ENCODE assay signal across 37 cellular contexts in genomic region chr1:25999419-25999818, GRCh38. TPM values are rescaled to one million over a fixed set of nuclear protein-coding genes. Genes with fewer than 3 reads are reported as not detected.
DNase-seq lines count a peak whose midpoint lies in the region; ATAC-seq and TF ChIP-seq lines count a peak whose summit lies in the region.
"Had no signal": no experiment of that assay in that cellular context is flagged by ENCODE, and none has a peak within 500 bp of the region (broad histone marks: within the 10 kb centered on the region; RNA-seq: fewer than 3 reads in every experiment).

No MANE protein-coding gene starts in this region.

- dilution Hi-C loops in IMR-90 (cut with HindIII; ENCODE audit: low sequenced_read_pairs, unreplicated experiment), result no loop called here

- no TSS peak for BruUV-seq in IMR-90 (replicated peaks; lab: Mats Ljungman, UMichigan)

- POLR2A ChIA-PET in IMR-90 (lab: Charles Lee; ENCODE audit: unreplicated experiment), result interaction anchor here (0.5 kb wide), 1 partner anchor 85 kb away, joined by 4 read pairs; no protein-coding TSS in a partner anchor
- POLR2A ChIA-PET in CD4-positive, alpha-beta memory T cell (lab: Charles Lee; ENCODE audit: partially characterized antibody), result interaction anchor here (1.0 to 4.4 kb wide), 3 partner anchors 9 to 103 kb away, joined by 3 to 73 read pairs (median 17); partner anchors contain the start of gene STMN1

- no peak for DNase-seq in DND-41
- no peak for DNase-seq in IMR-90
- no peak for DNase-seq in endodermal cell
- no peak for DNase-seq in osteocyte (ENCODE audit: extremely low spot score, unreplicated experiment)
- no peak for DNase-seq in CD4-positive, alpha-beta memory T cell
- DNase-seq in thyroid gland, result no peak
- no peak for DNase-seq in right atrium auricular region (ENCODE audit: low spot score)
- DNase-seq: activated B cell treated with CpG ODN at 0.5 μM for 24 hours; activated CD4-positive, alpha-beta T cell treated with anti-CD3 and anti-CD28 coated beads, Interleukin-2, amount 10 ng/mL, durations not matched to agents 7 days and 5 days; activated CD8-positive, alpha-beta memory T cell treated with anti-CD3 and anti-CD28 coated beads, Interleukin-2, amount 10 ng/mL, durations not matched to agents 7 days and 5 days; activated gamma-delta T cell treated with Interleukin-2 at 50 U/mL for 16 hours; activated T-cell treated with anti-CD3 and anti-CD28 coated beads, Interleukin-2, amount 50 U/mL, for 48 hours; central memory CD4-positive, alpha-beta T cell; DMS153; effector memory CD8-positive, alpha-beta T cell; erythroblast; head of caudate nucleus; islet precursor cell; KBM-7; left ventricle myocardium inferior; MG63; midbrain; naive thymus-derived CD8-positive, alpha-beta T cell; NCI-H1105; NCI-H187; NCI-H446 treated with DMSO at 0.1 percent for 48 hours; NCI-H774; ovary; spleen; stimulated activated CD4-positive, alpha-beta T cell treated with anti-CD3 and anti-CD28 coated beads, Interleukin-2, amount 100 ng/mL, for 24 hours; stimulated activated naive CD8-positive, alpha-beta T cell treated with anti-CD3 and anti-CD28 coated beads, Interleukin-15, Interleukin-2, amounts not matched to agents 100 U/mL and 50 U/mL, for 24 hours had no signal

- TF ChIP-seq POLR2A in IMR-90 (IDR thresholded peaks at IDR 0.05; ENCODE audit: low read depth, low read length) (no peak), thyroid gland (IDR thresholded peaks at IDR 0.05) (no peak)

- H3K36me3 ChIP-seq in DND-41 (ENCODE audit: insufficient read depth, low read length) (no peaks in the 10 kb centered on the region), IMR-90 (ENCODE audit: control insufficient read depth, insufficient read depth, low read length) (no peaks in the 10 kb centered on the region), endodermal cell (ENCODE audit: control insufficient read depth, insufficient read depth, low read length) (no peaks in the 10 kb centered on the region), thyroid gland (no peaks in the 10 kb centered on the region), right atrium auricular region (no peaks in the 10 kb centered on the region)
- no peaks in the 10 kb centered on the region for H3K36me3 ChIP-seq in CD4-positive, alpha-beta memory T cell (ENCODE audit: insufficient read depth, low read length)
- H3K36me3 ChIP-seq: BLaER1, left ventricle myocardium inferior, MG63, ovary, spleen, thoracic aorta, vagina had no signal

- in situ Hi-C loops in IMR-90 (cut with MboI; ENCODE audit: low sequenced_read_pairs), result loop anchor here (5.0 to 10.0 kb wide), 2 partner anchors 102 to 175 kb away; no protein-coding TSS in a partner anchor

- H3K4me3 ChIP-seq in DND-41 (ENCODE audit: low read depth in 1 of 2, low read length in 2 of 2) (no peak overlapping the region), IMR-90 (ENCODE audit: insufficient read depth, low read depth, low read length) (no peak overlapping the region), endodermal cell (ENCODE audit: low read length) (no peak overlapping the region), thyroid gland (replicated peaks in 1 of 3) (no peak overlapping the region), right atrium auricular region (no peak overlapping the region)
- H3K4me3 ChIP-seq in CD4-positive, alpha-beta memory T cell (ENCODE audit: low read length in 2 of 2), result no peak overlapping the region
- H3K4me3 ChIP-seq: BLaER1, MG63, ovary, spleen had no signal

- H2BK15ac ChIP-seq in IMR-90 (ENCODE audit: low read depth, low read length), result no peak overlapping the region

- ATAC-seq in DND-41 (ENCODE audit: insufficient read depth, low read depth) (no peak), IMR-90 (ENCODE audit: low read depth) (no peak)
- ATAC-seq: activated CD8-positive, alpha-beta memory T cell treated with anti-CD3 and anti-CD28 coated beads, Interleukin-2, amount 10 ng/mL, durations not matched to agents 7 days and 5 days; effector memory CD8-positive, alpha-beta T cell; naive thymus-derived CD8-positive, alpha-beta T cell; stimulated activated naive CD8-positive, alpha-beta T cell treated with anti-CD3 and anti-CD28 coated beads, Interleukin-15, Interleukin-2, amounts not matched to agents 100 U/mL and 50 U/mL, for 24 hours had no signal

- no peak overlapping the region for H2BK20ac ChIP-seq in IMR-90 (ENCODE audit: low read depth, low read length)

- H3K4me1 Mint-ChIP-seq in endodermal cell, result peaks cover 22% of the 10 kb centered on the region
- peaks cover 16% of the 10 kb centered on the region for H3K4me1 Mint-ChIP-seq in osteocyte (ENCODE audit: unreplicated experiment)
- H3K4me1 Mint-ChIP-seq in CD4-positive, alpha-beta memory T cell, result peaks cover 17 to 31% (median 21%) of the 10 kb centered on the region in 4 donors

- no peak overlapping the region for H2BK5ac ChIP-seq in IMR-90 (ENCODE audit: low read depth, low read length, poor library complexity, severe bottlenecking)

- no peak overlapping the region for H3K56ac ChIP-seq in IMR-90 (ENCODE audit: extremely low read depth, insufficient read depth, low read length)

- H3K27me3 Mint-ChIP-seq in endodermal cell (ENCODE audit: insufficient read depth) (peaks cover 5% of the 10 kb centered on the region), osteocyte (ENCODE audit: unreplicated experiment) (peaks cover 3% of the 10 kb centered on the region)
- H3K27me3 Mint-ChIP-seq in CD4-positive, alpha-beta memory T cell, result peaks cover 0 to 3% of the 10 kb centered on the region in 2 donors
- H3K27me3 Mint-ChIP-seq: activated B cell treated with CpG ODN at 0.5 μM for 24 hours had no signal

- no peaks in the 10 kb centered on the region for H3K9me3 Mint-ChIP-seq in endodermal cell
- no peaks in the 10 kb centered on the region for H3K9me3 Mint-ChIP-seq in osteocyte (ENCODE audit: unreplicated experiment)
- peaks cover 0 to 2% (median 0%) of the 10 kb centered on the region in 8 donors for H3K9me3 Mint-ChIP-seq in CD4-positive, alpha-beta memory T cell
- H3K9me3 Mint-ChIP-seq: activated B cell treated with CpG ODN at 0.5 μM for 24 hours; activated CD4-positive, alpha-beta T cell treated with anti-CD3 and anti-CD28 coated beads, Interleukin-2, amount 10 ng/mL, durations not matched to agents 7 days and 5 days; effector memory CD8-positive, alpha-beta T cell; naive thymus-derived CD8-positive, alpha-beta T cell had no signal

- peaks cover 32% of the 10 kb centered on the region for H3K79me2 ChIP-seq in DND-41 (ENCODE audit: insufficient read depth, low read length)

- H3K4me1 ChIP-seq in DND-41 (ENCODE audit: insufficient read depth, low read length) (peaks cover 40% of the 10 kb centered on the region), IMR-90 (ENCODE audit: control insufficient read depth, insufficient read depth, low read length) (peaks cover 4% of the 10 kb centered on the region), endodermal cell (ENCODE audit: control insufficient read depth, insufficient read depth, low read length) (peaks cover 5% of the 10 kb centered on the region), thyroid gland (peaks cover 9 to 23% of the 10 kb centered on the region in 2 donors), right atrium auricular region (peaks cover 0 to 21% of the 10 kb centered on the region in 2 donors)
- peaks cover 20% of the 10 kb centered on the region for H3K4me1 ChIP-seq in CD4-positive, alpha-beta memory T cell (ENCODE audit: insufficient read depth, low read length)

- H3K27me3 ChIP-seq in DND-41 (ENCODE audit: insufficient read depth, low read length, poor library complexity) (no peaks in the 10 kb centered on the region), IMR-90 (ENCODE audit: control insufficient read depth, insufficient read depth, low read length) (peaks cover 5% of the 10 kb centered on the region), endodermal cell (ENCODE audit: control insufficient read depth, insufficient read depth, low read length, poor library complexity, severe bottlenecking) (no peaks in the 10 kb centered on the region), thyroid gland (no peaks in the 10 kb centered on the region), right atrium auricular region (no peaks in the 10 kb centered on the region)
- H3K27me3 ChIP-seq in CD4-positive, alpha-beta memory T cell (ENCODE audit: insufficient read depth, low read length), result no peaks in the 10 kb centered on the region
- H3K27me3 ChIP-seq: BLaER1, MG63, ovary, spleen, vagina had no signal

- no peak overlapping the region for H3K18ac ChIP-seq in IMR-90 (ENCODE audit: low read depth, low read length)

- H4K91ac ChIP-seq in IMR-90 (ENCODE audit: insufficient read depth, low read depth, low read length), result no peak overlapping the region

- no peaks in the 10 kb centered on the region for H3K9me3 ChIP-seq in DND-41 (ENCODE audit: insufficient read depth, low read length, severe bottlenecking)
- H3K9me3 ChIP-seq in IMR-90 (ENCODE audit: control insufficient read depth, insufficient read depth, low read length), result no peaks in the 10 kb centered on the region
- H3K9me3 ChIP-seq in endodermal cell (ENCODE audit: control insufficient read depth, low read length), result no peaks in the 10 kb centered on the region
- no peaks in the 10 kb centered on the region for H3K9me3 ChIP-seq in CD4-positive, alpha-beta memory T cell (ENCODE audit: control insufficient read depth in 1 of 2, low read length in 2 of 2)
- no peaks in the 10 kb centered on the region for H3K9me3 ChIP-seq in thyroid gland
- no peaks in the 10 kb centered on the region for H3K9me3 ChIP-seq in right atrium auricular region
- H3K9me3 ChIP-seq: BLaER1, left ventricle myocardium inferior, MG63, ovary, spleen, thoracic aorta, vagina had no signal

- H2AK5ac ChIP-seq in IMR-90 (ENCODE audit: low read depth, low read length), result no peak overlapping the region

- TF ChIP-seq RAD21 in IMR-90 (IDR thresholded peaks at IDR 0.05; ENCODE audit: low read length), result no peak

- no peak overlapping the region for H3K23ac ChIP-seq in IMR-90 (ENCODE audit: low read depth, low read length)

- no peak overlapping the region for H2BK120ac ChIP-seq in IMR-90 (ENCODE audit: low read depth, low read length)

- H3K4ac ChIP-seq in IMR-90 (ENCODE audit: low read depth, low read length), result no peak overlapping the region

- CTCF ChIA-PET in IMR-90 (lab: Yijun Ruan, JAX), result interaction anchor here (4.5 kb wide), 1 partner anchor 104 kb away, joined by 26 read pairs; no protein-coding TSS in a partner anchor
- CTCF ChIA-PET in CD4-positive, alpha-beta memory T cell (lab: Charles Lee; ENCODE audit: partially characterized antibody), result interaction anchor here (0.8 to 12.9 kb wide), 6 partner anchors 28 to 125 kb away, joined by 3 to 583 read pairs (median 3); no protein-coding TSS in a partner anchor

- H3K36me3 Mint-ChIP-seq in endodermal cell (ENCODE audit: low read depth) (no peaks in the 10 kb centered on the region), osteocyte (ENCODE audit: unreplicated experiment) (no peaks in the 10 kb centered on the region)
- peaks cover 0 to 4% of the 10 kb centered on the region in 2 donors for H3K36me3 Mint-ChIP-seq in CD4-positive, alpha-beta memory T cell
- H3K36me3 Mint-ChIP-seq: activated CD8-positive, alpha-beta memory T cell treated with anti-CD3 and anti-CD28 coated beads, Interleukin-2, amount 10 ng/mL, durations not matched to agents 7 days and 5 days; naive thymus-derived CD8-positive, alpha-beta T cell had no signal

- peak overlapping the region; percentile 76 to 93; a peak in 2 of 4 replicates for H4K8ac ChIP-seq in IMR-90 (ENCODE audit: low read depth in 2 of 2, low read length in 2 of 2)

- peak overlapping the region; percentile 53 for H3K27ac Mint-ChIP-seq in endodermal cell
- H3K27ac Mint-ChIP-seq in osteocyte (ENCODE audit: unreplicated experiment), result peak overlapping the region; percentile 38
- H3K27ac Mint-ChIP-seq in CD4-positive, alpha-beta memory T cell, result peak overlapping the region in 1 of 7 donors; percentile 98
- H3K27ac Mint-ChIP-seq: activated B cell treated with CpG ODN at 0.5 μM for 24 hours; activated CD4-positive, alpha-beta T cell treated with anti-CD3 and anti-CD28 coated beads, Interleukin-2, amount 10 ng/mL, durations not matched to agents 7 days and 5 days; activated CD8-positive, alpha-beta memory T cell treated with anti-CD3 and anti-CD28 coated beads, Interleukin-2, amount 10 ng/mL, durations not matched to agents 7 days and 5 days; effector memory CD8-positive, alpha-beta T cell had no signal

- H3K79me1 ChIP-seq in IMR-90 (ENCODE audit: low read depth in 1 of 2, low read length in 2 of 2), result peaks cover 0 to 9% of the 10 kb centered on the region in 2 experiments; a peak in 2 of 4 replicates

- intact Hi-C loops in IMR-90 (cut with micrococcal nuclease) (no loop called here), thyroid gland (cut with DNase I) (loop anchor here (5.0 kb wide), 1 partner anchor 92 kb away; the partner anchor contains the start of gene STMN1)
- intact Hi-C loops in CD4-positive, alpha-beta memory T cell (cut with micrococcal nuclease), result loop anchor here (2.0 to 5.0 kb wide), 2 partner anchors 35 to 382 kb away; partner anchors contain the start of gene MAN1C1

- 96% methylated on average over 6 of the region's 7 CpGs; no CpG with 5 or more reads in 1 of the 2 experiments for WGBS in IMR-90 (ENCODE audit: extremely low coverage in 2 of 2, insufficient read length in 1 of 2), 2 experiments
- 90 to 95% methylated on average over 6 to 7 of the region's 7 CpGs for WGBS in endodermal cell (ENCODE audit: insufficient coverage in 1 of 2, insufficient read length in 1 of 2), 2 experiments
- WGBS in thyroid gland, 2 donors, result 87 to 90% methylated on average over 7 of the region's 7 CpGs

- H3K4me3 Mint-ChIP-seq in endodermal cell (no peak overlapping the region), osteocyte (ENCODE audit: unreplicated experiment) (no peak overlapping the region)
- no peak overlapping the region for H3K4me3 Mint-ChIP-seq in CD4-positive, alpha-beta memory T cell
- H3K4me3 Mint-ChIP-seq: activated B cell treated with CpG ODN at 0.5 μM for 24 hours; activated CD4-positive, alpha-beta T cell treated with anti-CD3 and anti-CD28 coated beads, Interleukin-2, amount 10 ng/mL, durations not matched to agents 7 days and 5 days; activated CD8-positive, alpha-beta memory T cell treated with anti-CD3 and anti-CD28 coated beads, Interleukin-2, amount 10 ng/mL, durations not matched to agents 7 days and 5 days; effector memory CD8-positive, alpha-beta T cell had no signal

- no peak overlapping the region for H3K27ac ChIP-seq in DND-41 (ENCODE audit: low read length)
- no peak overlapping the region for H3K27ac ChIP-seq in IMR-90 (ENCODE audit: insufficient read depth, low read length)
- H3K27ac ChIP-seq in endodermal cell (ENCODE audit: low read depth, low read length), result no peak overlapping the region
- H3K27ac ChIP-seq in CD4-positive, alpha-beta memory T cell (ENCODE audit: low read depth, low read length), result no peak overlapping the region
- no peak overlapping the region for H3K27ac ChIP-seq in thyroid gland
- H3K27ac ChIP-seq in right atrium auricular region, result no peak overlapping the region
- H3K27ac ChIP-seq: left ventricle myocardium inferior, ovary, thoracic aorta had no signal

- no peak overlapping the region for H4K5ac ChIP-seq in IMR-90 (ENCODE audit: low read depth, low read length)

- peak overlapping the region; percentile 46 for H2AFZ ChIP-seq in DND-41 (ENCODE audit: low read depth, low read length)
- H2AFZ ChIP-seq in IMR-90 (replicated peaks; ENCODE audit: low read length, poor library complexity), result peak overlapping the region; percentile 15

- H3K4me2 ChIP-seq in DND-41 (ENCODE audit: insufficient read depth, low read length), result no peak overlapping the region
- no peak overlapping the region for H3K4me2 ChIP-seq in IMR-90 (ENCODE audit: low read depth, low read length)

- H3K9ac ChIP-seq in DND-41 (ENCODE audit: low read depth, low read length) (no peak overlapping the region), IMR-90 (ENCODE audit: low read depth, low read length) (no peak overlapping the region), endodermal cell (ENCODE audit: extremely low read depth, low read length, poor library complexity, severe bottlenecking) (no peak overlapping the region)
- H3K9ac ChIP-seq: BLaER1 had no signal

- H2AK9ac ChIP-seq in IMR-90 (replicated peaks; ENCODE audit: low read depth, low read length, poor library complexity), result peak overlapping the region; percentile 42

- peaks cover 6% of the 10 kb centered on the region; the same call in 1 of the 2 replicates for H3K9me1 ChIP-seq in IMR-90 (ENCODE audit: insufficient read depth, low read length)

- H4K20me1 ChIP-seq in DND-41 (ENCODE audit: insufficient read depth, low read length) (no peaks in the 10 kb centered on the region), IMR-90 (ENCODE audit: insufficient read depth, low read length) (no peaks in the 10 kb centered on the region)
- H4K20me1 ChIP-seq: BLaER1 had no signal

- no peak for TF ChIP-seq CTCF in DND-41 (IDR thresholded peaks at IDR 0.05; ENCODE audit: borderline replicate concordance, extremely low read depth, low read length, poor library complexity, severe bottlenecking)
- no peak for TF ChIP-seq CTCF in IMR-90 (conservative IDR thresholded peaks at IDR 0.05; ENCODE audit: low read depth, low read length)
- no peak for TF ChIP-seq CTCF in endodermal cell (conservative IDR thresholded peaks at IDR 0.05)
- no peak for TF ChIP-seq CTCF in osteocyte (IDR thresholded peaks at IDR 0.05)
- TF ChIP-seq CTCF in thyroid gland (IDR thresholded peaks at IDR 0.05), result no peak
- TF ChIP-seq CTCF in right atrium auricular region (IDR thresholded peaks at IDR 0.05), result no peak

- H3K14ac ChIP-seq in IMR-90 (replicated peaks; ENCODE audit: low read depth, low read length), result no peak overlapping the region

RNA-seq across cellular contexts. Expression of gene PAFAH2, which starts 1.6 kb away (rescaled TPM):
- total RNA-seq in IMR-90 (2012; rRNA removed), result 11.9 and 12.2 TPM in 2 replicates
- 7.2 and 8.3 TPM in 2 replicates for polyA plus RNA-seq in IMR-90 (2012; rRNA removed)
- 3.8 and 6.6 TPM in 2 replicates for polyA plus RNA-seq in IMR-90 (2012; cell fraction: cytosol; rRNA removed)
- polyA plus RNA-seq in IMR-90 (2012; cell fraction: nucleus; rRNA removed; ENCODE audit: low replicate concordance), result 5.5 and 9.9 TPM in 2 replicates
- total RNA-seq in endodermal cell, result 10 to 100 TPM; 11.6 to 13.3 TPM
- polyA plus RNA-seq in endodermal cell (2013, experiment 1 of 2), result 10.9 TPM
- 8.7 TPM for polyA plus RNA-seq in endodermal cell (2013, experiment 2 of 2)
- 8.4 and 10.4 TPM in 2 replicates for total RNA-seq in osteocyte
- total RNA-seq in CD4-positive, alpha-beta memory T cell, result 10 to 100 TPM; 18.3 to 20.0 TPM
- 10 to 100 TPM; 10.1 to 12.3 TPM for polyA plus RNA-seq in CD4-positive, alpha-beta memory T cell
- total RNA-seq in thyroid gland, result 10 to 100 TPM; 22.5 to 35.4 (median 30.7) TPM
- total RNA-seq in right atrium auricular region, result 1 to 10 TPM; 4.3 to 5.5 TPM

RNA-seq across cellular contexts. Expression of gene EXTL1, which starts 22.2 kb away (rescaled TPM):
- total RNA-seq in IMR-90 (2012; rRNA removed) (0.56 and 0.90 TPM in 2 replicates), endodermal cell (1 to 10 TPM; 3.3 to 3.7 TPM), osteocyte (0.30 and 0.34 TPM in 2 replicates), thyroid gland (1 to 10 TPM in 1 of 4 donors, under 1 TPM in 1, not detected in 2; 0.13 to 1.2 TPM), right atrium auricular region (1 to 10 TPM in 1 of 2 donors, under 1 TPM in 1; 0.79 to 1.4 TPM)
- 5.2 and 6.1 TPM in 2 replicates for polyA plus RNA-seq in IMR-90 (2012; rRNA removed)
- 3.2 and 4.9 TPM in 2 replicates for polyA plus RNA-seq in IMR-90 (2012; cell fraction: cytosol; rRNA removed)
- 13.9 and 32.7 TPM in 2 replicates for polyA plus RNA-seq in IMR-90 (2012; cell fraction: nucleus; rRNA removed; ENCODE audit: low replicate concordance)
- polyA plus RNA-seq in endodermal cell (2013, experiment 1 of 2), result 2.5 TPM
- 2.1 TPM for polyA plus RNA-seq in endodermal cell (2013, experiment 2 of 2)
- total RNA-seq in CD4-positive, alpha-beta memory T cell, result under 1 TPM; 0.12 to 0.19 TPM
- not detected for polyA plus RNA-seq in CD4-positive, alpha-beta memory T cell
- total RNA-seq: activated B cell treated with CpG ODN at 0.5 μM for 24 hours; activated CD4-positive, alpha-beta T cell treated with anti-CD3 and anti-CD28 coated beads, Interleukin-2, amount 10 ng/mL, durations not matched to agents 7 days and 5 days; activated CD8-positive, alpha-beta memory T cell treated with anti-CD3 and anti-CD28 coated beads, Interleukin-2, amount 10 ng/mL, durations not matched to agents 7 days and 5 days; HT1080; T-helper 1 cell treated with Interleukin-12 subunit alpha and Interleukin-12 subunit beta and Interleukin-4 antibody, amounts not matched to agents 30 ng/mL and 1 ng/mL, for 36 hours had no signal
- polyA plus RNA-seq: naive thymus-derived CD8-positive, alpha-beta T cell had no signal

RNA-seq across cellular contexts. Expression of gene SLC30A2, which starts 46.5 kb away (rescaled TPM):
- not detected in 2 replicates for total RNA-seq in IMR-90 (2012; rRNA removed)
- polyA plus RNA-seq in IMR-90 (2012; rRNA removed), result not detected in 2 replicates
- not detected in 2 replicates for polyA plus RNA-seq in IMR-90 (2012; cell fraction: cytosol; rRNA removed)
- not detected in 2 replicates for polyA plus RNA-seq in IMR-90 (2012; cell fraction: nucleus; rRNA removed; ENCODE audit: low replicate concordance)
- total RNA-seq in endodermal cell, result not detected
- not detected for polyA plus RNA-seq in endodermal cell (2013, experiment 1 of 2)
- not detected for polyA plus RNA-seq in endodermal cell (2013, experiment 2 of 2)
- not detected in 2 replicates for total RNA-seq in osteocyte
- not detected for total RNA-seq in CD4-positive, alpha-beta memory T cell
- polyA plus RNA-seq in CD4-positive, alpha-beta memory T cell, result not detected
- total RNA-seq in thyroid gland, result 10 to 100 TPM; 12.5 to 55.9 (median 43.4) TPM
- under 1 TPM; 0.22 to 0.63 TPM for total RNA-seq in right atrium auricular region
- total RNA-seq: activated B cell treated with CpG ODN at 0.5 μM for 24 hours; activated CD4-positive, alpha-beta T cell treated with anti-CD3 and anti-CD28 coated beads, Interleukin-2, amount 10 ng/mL, durations not matched to agents 7 days and 5 days; activated CD8-positive, alpha-beta memory T cell treated with anti-CD3 and anti-CD28 coated beads, Interleukin-2, amount 10 ng/mL, durations not matched to agents 7 days and 5 days; HT1080; naive thymus-derived CD8-positive, alpha-beta T cell; SK-MEL-5; spleen; T-helper 1 cell treated with Interleukin-12 subunit alpha and Interleukin-12 subunit beta and Interleukin-4 antibody, amounts not matched to agents 30 ng/mL and 1 ng/mL, for 36 hours; thoracic aorta; vagina had no signal
- polyA plus RNA-seq: ovary, spleen had no signal

Comparison
In these comparisons a context has a peak if more than half of its experiments do, and no peak if none do; other contexts are left out.
1. RNA of gene SLC30A2, which starts 46.5 kb away (total RNA-seq): 12.5 to 55.9 TPM in thyroid gland; 0.22 to 0.63 TPM in right atrium auricular region, not detected in endodermal cell, not detected in IMR-90, not detected in osteocyte and not detected in CD4-positive, alpha-beta memory T cell; every median in the first group is over 4 times any median in the second.